In the genomic region with DNA sequence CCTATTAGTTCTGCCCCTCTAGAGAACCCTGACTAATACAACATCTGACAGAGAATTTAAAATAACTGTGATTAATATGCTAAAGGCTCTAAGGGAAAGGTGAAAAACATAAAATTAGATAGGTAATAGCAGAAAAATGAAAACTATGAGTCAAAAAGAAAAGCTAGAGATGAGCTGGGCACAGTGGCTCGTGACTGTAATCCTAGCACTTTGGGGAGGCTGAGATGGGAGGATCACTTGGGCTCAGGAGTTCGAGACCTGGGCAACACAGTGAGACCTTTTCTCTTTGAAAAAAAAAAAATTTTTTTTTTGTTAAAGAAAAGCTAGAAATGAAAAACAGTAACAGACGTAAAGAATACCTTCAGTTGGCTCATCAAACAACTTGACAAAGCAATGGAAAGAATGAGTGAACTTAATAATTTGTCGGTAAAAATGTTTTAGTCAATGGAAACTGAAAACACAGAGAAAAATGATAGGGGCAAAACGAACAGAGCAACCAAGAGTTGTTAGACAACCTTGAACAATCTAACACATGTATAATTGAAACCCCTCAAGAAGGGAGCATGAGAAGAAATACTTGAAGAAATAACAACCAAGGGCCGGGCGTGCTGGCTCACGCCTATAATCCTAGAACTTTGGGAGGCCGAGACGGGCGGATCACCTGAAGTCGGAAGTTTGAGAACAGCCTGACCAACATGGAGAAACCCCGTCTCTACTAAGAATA, we compare ENCODE assay signal across 17 cellular contexts.
DNase-seq lines count a peak whose midpoint lies in the region; ATAC-seq lines count a peak whose summit lies in the region.
"Had no signal": no experiment of that assay in that cellular context is flagged by ENCODE, and none has a peak within 500 bp of the region (broad histone marks: within the 10 kb centered on the region; RNA-seq: fewer than 3 reads in every experiment).

No MANE protein-coding gene starts in this region.

- no peak overlapping the region for H3K4me3 Mint-ChIP-seq in stimulated activated effector memory CD8-positive, alpha-beta T cell treated with anti-CD3 and anti-CD28 coated beads, Interleukin-12 subunit alpha, Interleukin-12 subunit beta, amount 100 ng/mL, for 72 hours
- H3K4me3 Mint-ChIP-seq: B cell, HFFc6 had no signal

- H3K9me3 Mint-ChIP-seq in stimulated activated effector memory CD8-positive, alpha-beta T cell treated with anti-CD3 and anti-CD28 coated beads, Interleukin-12 subunit alpha, Interleukin-12 subunit beta, amount 100 ng/mL, for 72 hours: no peaks in the 10 kb centered on the region
- H3K9me3 Mint-ChIP-seq: HFFc6 had no signal

- H3K4me1 Mint-ChIP-seq in stimulated activated effector memory CD8-positive, alpha-beta T cell treated with anti-CD3 and anti-CD28 coated beads, Interleukin-12 subunit alpha, Interleukin-12 subunit beta, amount 100 ng/mL, for 72 hours: no peaks in the 10 kb centered on the region
- H3K4me1 Mint-ChIP-seq: B cell had no signal

- H3K36me3 Mint-ChIP-seq in stimulated activated effector memory CD8-positive, alpha-beta T cell treated with anti-CD3 and anti-CD28 coated beads, Interleukin-12 subunit alpha, Interleukin-12 subunit beta, amount 100 ng/mL, for 72 hours: no peaks in the 10 kb centered on the region

- peak overlapping the region; percentile 5 for H3K27ac Mint-ChIP-seq in stimulated activated effector memory CD8-positive, alpha-beta T cell treated with anti-CD3 and anti-CD28 coated beads, Interleukin-12 subunit alpha, Interleukin-12 subunit beta, amount 100 ng/mL, for 72 hours
- H3K27ac Mint-ChIP-seq: B cell, HFFc6 had no signal

- no peak for ATAC-seq in stimulated activated effector memory CD8-positive, alpha-beta T cell treated with anti-CD3 and anti-CD28 coated beads, Interleukin-12 subunit alpha, Interleukin-12 subunit beta, amount 100 ng/mL, for 72 hours

- peak; percentile 56 for DNase-seq in activated CD4-positive, alpha-beta T cell treated with anti-CD3 and anti-CD28 coated beads for 48 hours
- DNase-seq in activated CD4-positive, alpha-beta T cell treated with anti-CD3 and anti-CD28 coated beads, Interleukin-2, amount 50 U/mL, for 4 hours: no peak
- peak; percentile 45 for DNase-seq in activated naive CD4-positive, alpha-beta T cell treated with anti-CD3 and anti-CD28 coated beads, Interleukin-2, amount 50 U/mL, for 16 hours
- no peak for DNase-seq in activated naive CD4-positive, alpha-beta T cell (lab: John Stamatoyannopoulos, UW)
- peak; percentile 44 for DNase-seq in stimulated activated CD4-positive, alpha-beta T cell treated with anti-CD3 and anti-CD28 coated beads, Interleukin-15, amount 100 ng/mL, for 24 hours
- DNase-seq in stimulated activated effector memory CD8-positive, alpha-beta T cell treated with anti-CD3 and anti-CD28 coated beads, Interleukin-12 subunit alpha, Interleukin-12 subunit beta, amount 100 ng/mL, for 72 hours (ENCODE audit: low spot score in 2 of 2): no peak
- DNase-seq in GM19240 (ENCODE audit: insufficient read length, low spot score): no peak
- DNase-seq: DMS79 treated with DMSO at 0.1 percent for 48 hours; HFFc6; KBM-7; NCI-H1105; NCI-H2081 treated with DMSO at 0.1 percent for 48 hours; NCI-H446 treated with DMSO at 0.1 percent for 48 hours; NCI-H69; NK-92 treated with Interleukin-12 subunit alpha and Interleukin-12 subunit beta, amount 100 ng/mL, for 24 hours; Peyer's patch had no signal

Comparison
In these comparisons a context has a peak if more than half of its experiments do, and no peak if none do; other contexts are left out.
1. DNase-seq: peak in activated CD4-positive, alpha-beta T cell treated with anti-CD3 and anti-CD28 coated beads for 48 hours (single experiment), activated naive CD4-positive, alpha-beta T cell treated with anti-CD3 and anti-CD28 coated beads, Interleukin-2, amount 50 U/mL, for 16 hours (single experiment) and stimulated activated CD4-positive, alpha-beta T cell treated with anti-CD3 and anti-CD28 coated beads, Interleukin-15, amount 100 ng/mL, for 24 hours (single experiment); none in activated CD4-positive, alpha-beta T cell treated with anti-CD3 and anti-CD28 coated beads, Interleukin-2, amount 50 U/mL, for 4 hours (0 of 2), activated naive CD4-positive, alpha-beta T cell (0 of 4), stimulated activated effector memory CD8-positive, alpha-beta T cell treated with anti-CD3 and anti-CD28 coated beads, Interleukin-12 subunit alpha, Interleukin-12 subunit beta, amount 100 ng/mL, for 72 hours (0 of 2) and GM19240 (single experiment).